10 cellular contexts compared by ENCODE assay signal in genomic region chr1:153532161-153532560, GRCh38. TPM values are rescaled to one million over a fixed set of nuclear protein-coding genes. Genes with fewer than 3 reads are reported as not detected.
A peak's percentile ranks its signal among the peaks of the same experiment; 100 is the strongest.
DNase-seq lines count a peak whose midpoint lies in the region; ATAC-seq and TF ChIP-seq lines count a peak whose summit lies in the region.
"Had no signal": no experiment of that assay in that cellular context is flagged by ENCODE, and none has a peak within 500 bp of the region (broad histone marks: within the 10 kb centered on the region; RNA-seq: fewer than 3 reads in every experiment).

No MANE protein-coding gene starts in this region.

- TF ChIP-seq POLR2A in erythroblast (IDR thresholded peaks at IDR 0.05; ENCODE audit: low read length) (peak; percentile 65), thyroid gland (IDR thresholded peaks at IDR 0.05) (no peak)

- H3K4me1 Mint-ChIP-seq in stimulated activated naive CD8-positive, alpha-beta T cell treated with anti-CD3 and anti-CD28 coated beads, Interleukin-15, Interleukin-2, amounts not matched to agents 100 ng/mL and 50 ng/mL, for 24 hours (ENCODE audit: low read depth), result peaks cover 64% of the 10 kb centered on the region

- peak overlapping the region; percentile 81 for H3K27ac ChIP-seq in WERI-Rb-1
- no peak overlapping the region for H3K27ac ChIP-seq in aorta (ENCODE audit: low read depth in 1 of 2, low read length in 2 of 2)
- no peak overlapping the region for H3K27ac ChIP-seq in thyroid gland

- TF ChIP-seq CTCF in WERI-Rb-1 (IDR thresholded peaks at IDR 0.05; ENCODE audit: low read depth, low read length) (no peak), thyroid gland (IDR thresholded peaks at IDR 0.05) (no peak)

- no peaks in the 10 kb centered on the region for H3K9me3 Mint-ChIP-seq in stimulated activated naive CD8-positive, alpha-beta T cell treated with anti-CD3 and anti-CD28 coated beads, Interleukin-15, Interleukin-2, amounts not matched to agents 100 ng/mL and 50 ng/mL, for 24 hours

- H3K4me3 Mint-ChIP-seq in stimulated activated naive CD8-positive, alpha-beta T cell treated with anti-CD3 and anti-CD28 coated beads, Interleukin-15, Interleukin-2, amounts not matched to agents 100 ng/mL and 50 ng/mL, for 24 hours, result peak overlapping the region; percentile 97

- ATAC-seq in aorta (ENCODE audit: low FRiP score), result no peak
- ATAC-seq in GM18502 (IDR thresholded peaks at IDR 0.05; ENCODE audit: poor library complexity, unreplicated experiment), result no peak
- ATAC-seq: psoas muscle had no signal

- peak; percentile 15 for DNase-seq in activated CD4-positive, alpha-beta T cell treated with anti-CD3 and anti-CD28 coated beads for 1 hour
- DNase-seq in activated CD4-positive, alpha-beta T cell treated with anti-CD3 and anti-CD28 coated beads, Interleukin-2, amount 50 U/mL, for 1 hour, result no peak
- DNase-seq in WERI-Rb-1, result peak; percentile 71
- DNase-seq in erythroblast (lab: John Stamatoyannopoulos, UW), result peak; percentile 53 to 77
- no peak for DNase-seq in aorta
- DNase-seq in thyroid gland, result no peak
- DNase-seq: Karpas-422, psoas muscle had no signal

- H3K36me3 ChIP-seq in WERI-Rb-1, result no peaks in the 10 kb centered on the region
- H3K36me3 ChIP-seq in aorta (ENCODE audit: control insufficient read depth in 1 of 2, insufficient read depth in 2 of 2, low read length in 1 of 2), result no peaks in the 10 kb centered on the region
- no peaks in the 10 kb centered on the region for H3K36me3 ChIP-seq in thyroid gland

- intact Hi-C loops in aorta (cut with DNase I) (loop anchor here in 1 of 2 donors (2.0 kb wide), 1 partner anchor 37 kb away; no protein-coding TSS in a partner anchor), thyroid gland (cut with DNase I) (loop anchor here (2.0 kb wide), 1 partner anchor 37 kb away; no protein-coding TSS in a partner anchor)

- H3K27me3 ChIP-seq in WERI-Rb-1 (ENCODE audit: insufficient read depth, low read depth, severe bottlenecking), result no peaks in the 10 kb centered on the region
- no peaks in the 10 kb centered on the region for H3K27me3 ChIP-seq in aorta (ENCODE audit: control insufficient read depth in 1 of 2, insufficient read depth in 2 of 2, low read length in 1 of 2)
- H3K27me3 ChIP-seq in thyroid gland, result no peaks in the 10 kb centered on the region

- no peak overlapping the region for H3K4me3 ChIP-seq in WERI-Rb-1 (ENCODE audit: low read depth, low read length)
- H3K4me3 ChIP-seq in aorta (ENCODE audit: low read length in 2 of 2), result no peak overlapping the region
- no peak overlapping the region for H3K4me3 ChIP-seq in thyroid gland (replicated peaks in 1 of 3)

- peak overlapping the region; percentile 96 for H3K27ac Mint-ChIP-seq in stimulated activated naive CD8-positive, alpha-beta T cell treated with anti-CD3 and anti-CD28 coated beads, Interleukin-15, Interleukin-2, amounts not matched to agents 100 ng/mL and 50 ng/mL, for 24 hours

- H3K4me1 ChIP-seq in aorta (ENCODE audit: control insufficient read depth in 1 of 2, insufficient read depth in 2 of 2, low read length in 2 of 2) (no peaks in the 10 kb centered on the region), thyroid gland (peaks cover 27 to 39% of the 10 kb centered on the region in 2 donors)

- H3K9me3 ChIP-seq in WERI-Rb-1 (ENCODE audit: severe bottlenecking) (no peaks in the 10 kb centered on the region), aorta (ENCODE audit: control insufficient read depth, low read length) (no peaks in the 10 kb centered on the region), thyroid gland (no peaks in the 10 kb centered on the region)
- H3K9me3 ChIP-seq: psoas muscle had no signal

- no peaks in the 10 kb centered on the region for H3K27me3 Mint-ChIP-seq in stimulated activated naive CD8-positive, alpha-beta T cell treated with anti-CD3 and anti-CD28 coated beads, Interleukin-15, Interleukin-2, amounts not matched to agents 100 ng/mL and 50 ng/mL, for 24 hours

- H3K36me3 Mint-ChIP-seq in stimulated activated naive CD8-positive, alpha-beta T cell treated with anti-CD3 and anti-CD28 coated beads, Interleukin-15, Interleukin-2, amounts not matched to agents 100 ng/mL and 50 ng/mL, for 24 hours (ENCODE audit: low read depth), result peaks cover 15% of the 10 kb centered on the region

RNA-seq across cellular contexts. Expression of gene S100A6, which starts 3.6 kb away (rescaled TPM):
- total RNA-seq in aorta (1,000 to 10,000 TPM in 1 of 2 donors, 100 to 1,000 TPM in 1; 934 to 1,126 TPM), thyroid gland (100 to 1,000 TPM; 128 to 573 (median 360) TPM)
- polyA plus RNA-seq in aorta, result 1,000 to 10,000 TPM; 3,932 to 5,181 TPM

RNA-seq across cellular contexts. Expression of gene S100A5, which starts 8.6 kb away (rescaled TPM):
- total RNA-seq in aorta (not detected), thyroid gland (10 to 100 TPM in 1 of 4 donors, 1 to 10 TPM in 3; 2.2 to 12.6 (median 6.5) TPM)
- not detected for polyA plus RNA-seq in aorta
- total RNA-seq: psoas muscle had no signal
- polyA plus RNA-seq: psoas muscle had no signal

RNA-seq across cellular contexts. Expression of gene S100A4, which starts 13.4 kb away (rescaled TPM):
- 100 to 1,000 TPM; 406 to 967 TPM for total RNA-seq in aorta
- polyA plus RNA-seq in aorta, result 1,000 to 10,000 TPM; 3,369 to 4,033 TPM
- 100 to 1,000 TPM in 2 of 4 donors, 10 to 100 TPM in 2; 57.3 to 251 (median 133) TPM for total RNA-seq in thyroid gland

RNA-seq across cellular contexts. Expression of gene S100A3, which starts 16.9 kb away (rescaled TPM):
- total RNA-seq in aorta, result 1 to 10 TPM; 2.3 to 3.8 TPM
- 10 to 100 TPM in 1 of 2 donors, 1 to 10 TPM in 1; 3.0 to 11.7 TPM for polyA plus RNA-seq in aorta
- total RNA-seq in thyroid gland, result 1 to 10 TPM in 1 of 4 donors, under 1 TPM in 1, not detected in 2; 0.83 to 1.7 TPM

RNA-seq across cellular contexts. Expression of gene S100A2, which starts 33.5 kb away (rescaled TPM):
- total RNA-seq in aorta (1 to 10 TPM; 1.8 TPM), thyroid gland (10 to 100 TPM in 1 of 4 donors, 1 to 10 TPM in 3; 2.6 to 10.1 (median 5.9) TPM)
- polyA plus RNA-seq in aorta, result 1 to 10 TPM; 2.1 to 6.4 TPM

Comparison
In these comparisons a context has a peak if more than half of its experiments do, and no peak if none do; other contexts are left out.
1. DNase-seq: peak in activated CD4-positive, alpha-beta T cell treated with anti-CD3 and anti-CD28 coated beads for 1 hour (single experiment), WERI-Rb-1 (single experiment) and erythroblast (2 of 2); none in activated CD4-positive, alpha-beta T cell treated with anti-CD3 and anti-CD28 coated beads, Interleukin-2, amount 50 U/mL, for 1 hour (single experiment), aorta (0 of 2) and thyroid gland (0 of 2).